ENCODE assay signal across 8 cellular contexts in genomic region chr22:31107206-31108118, GRCh38. TPM values are rescaled to one million over a fixed set of nuclear protein-coding genes. Genes with fewer than 3 reads are reported as not detected.
DNase-seq lines count a peak whose midpoint lies in the region; TF ChIP-seq lines count a peak whose summit lies in the region.

TSS of gene SELENOM (minus strand) at chr22:31107568. CDS start at chr22:31107505, 63 bp downstream.

- H3K27ac ChIP-seq in GM23248 = peak within 1 kb of the TSS; percentile 100
- peak within 1 kb of the TSS; percentile 67 to 85 for H3K27ac ChIP-seq in SK-N-SH (ENCODE audit: low read depth in 2 of 2, low read length in 1 of 2)
- peak within 1 kb of the TSS; percentile 97 for H3K27ac ChIP-seq in osteoblast (ENCODE audit: low read depth, low read length)
- peak within 1 kb of the TSS; percentile 89 to 96 for H3K27ac ChIP-seq in testis

- DNase-seq in EH (ENCODE audit: low read depth) = peak; percentile 99
- DNase-seq in GM23248 = peak; percentile 99
- DNase-seq in LNCaP clone FGC (ENCODE audit: low read depth) = peak; percentile 95
- peak; percentile 98 for DNase-seq in SK-N-SH
- DNase-seq in glomerular visceral epithelial cell (ENCODE audit: extremely low spot score) = peak; percentile 97
- DNase-seq in osteoblast (ENCODE audit: insufficient read length, low spot score, missing footprints) = peak; percentile 99
- peak; percentile 96 for DNase-seq in testis

- no peaks in the 10 kb centered on the region for H4K20me1 ChIP-seq in GM23248 (ENCODE audit: insufficient read depth)
- H4K20me1 ChIP-seq in SK-N-SH (ENCODE audit: insufficient read depth) = no peaks in the 10 kb centered on the region
- peaks cover 34% of the 10 kb centered on the region for H4K20me1 ChIP-seq in osteoblast (ENCODE audit: insufficient read depth, low read length)

- H3K4me1 Mint-ChIP-seq in activated naive CD8-positive, alpha-beta T cell (ENCODE audit: low read depth) = peaks cover 23% of the 10 kb centered on the region

- H3K4me1 ChIP-seq in GM23248 (ENCODE audit: insufficient read depth) (peaks cover 26% of the 10 kb centered on the region), SK-N-SH (ENCODE audit: control insufficient read depth in 1 of 2, insufficient read depth in 2 of 2, low read depth in 1 of 2, low read length in 1 of 2) (peaks cover 0 to 13% of the 10 kb centered on the region in 2 experiments; a peak in 1 of 4 replicates), osteoblast (ENCODE audit: insufficient read depth, low read length) (peaks cover 31% of the 10 kb centered on the region), testis (no peaks in the 10 kb centered on the region)

- H3K9me2 ChIP-seq in GM23248 (ENCODE audit: insufficient read depth) = no peaks in the 10 kb centered on the region
- H3K9me2 ChIP-seq in SK-N-SH = no peaks in the 10 kb centered on the region

- H3K27me3 ChIP-seq in GM23248 (replicated peaks; ENCODE audit: insufficient read depth) = no peaks in the 10 kb centered on the region
- H3K27me3 ChIP-seq in SK-N-SH (ENCODE audit: insufficient read depth) = no peaks in the 10 kb centered on the region
- no peaks in the 10 kb centered on the region for H3K27me3 ChIP-seq in osteoblast (ENCODE audit: insufficient read depth, low read length)
- H3K27me3 ChIP-seq in testis = no peaks in the 10 kb centered on the region

- peaks cover 7% of the 10 kb centered on the region; the same call in 1 of the 2 replicates for H3K36me3 ChIP-seq in GM23248 (ENCODE audit: low read depth)
- peaks cover 0 to 10% of the 10 kb centered on the region in 2 experiments for H3K36me3 ChIP-seq in SK-N-SH (replicated peaks in 1 of 2; ENCODE audit: control insufficient read depth in 1 of 2, insufficient read depth in 2 of 2, low read length in 1 of 2)
- H3K36me3 ChIP-seq in osteoblast (ENCODE audit: insufficient read depth, low read length) = peaks cover 31% of the 10 kb centered on the region
- H3K36me3 ChIP-seq in testis (ENCODE audit: low read depth, missing control alignments) = no peaks in the 10 kb centered on the region

- TF ChIP-seq EP300 in SK-N-SH (IDR thresholded peaks at IDR 0.05; ENCODE audit: borderline replicate concordance in 1 of 2, low read depth in 1 of 2, low read length in 1 of 2) = no peak

- H3K27ac Mint-ChIP-seq in activated naive CD8-positive, alpha-beta T cell = peak within 1 kb of the TSS; percentile 84

- peak within 1 kb of the TSS; percentile 95 for H3K4me3 Mint-ChIP-seq in activated naive CD8-positive, alpha-beta T cell

- H3K27me3 Mint-ChIP-seq in activated naive CD8-positive, alpha-beta T cell = no peaks in the 10 kb centered on the region

- H3K4me3 ChIP-seq in GM23248 (peak within 1 kb of the TSS; percentile 90), LNCaP clone FGC (ENCODE audit: low read depth, low read length) (peak within 1 kb of the TSS; percentile 91), SK-N-SH (ENCODE audit: low read depth in 2 of 2, low read length in 1 of 2) (peak within 1 kb of the TSS; percentile 86 to 94), osteoblast (ENCODE audit: insufficient read depth, low read length) (peak within 1 kb of the TSS; percentile 93), testis (peak within 1 kb of the TSS; percentile 71 to 72)

- POLR2A ChIA-PET in SK-N-SH (lab: Yijun Ruan, JAX) = interaction anchor here (1.0 to 1.4 kb wide), 7 partner anchors 10 to 36 kb away, joined by 3 to 6 read pairs (median 3); partner anchors contain the start of genes INPP5J and SMTN

- H3K9me3 Mint-ChIP-seq in activated naive CD8-positive, alpha-beta T cell (ENCODE audit: low read depth) = no peaks in the 10 kb centered on the region

- in situ Hi-C loops in GM23248 (cut with MboI) = no loop called here

- peaks cover 3% of the 10 kb centered on the region for H3K36me3 Mint-ChIP-seq in activated naive CD8-positive, alpha-beta T cell

- whole genome bisulfite sequencing in GM23248 (ENCODE audit: low coverage in 1 of 2, low lambda C conversion rate in 2 of 2, missing lambda C conversion rate in 2 of 2), 2 experiments = 0 to 1% methylated on average over 43 to 70 of the region's 70 CpGs
- under 1% methylated on average over 23 of the region's 70 CpGs for WGBS in SK-N-SH (ENCODE audit: low lambda C conversion rate)
- 1 to 4% methylated on average over 24 to 46 of the region's 70 CpGs for WGBS in testis, 2 donors

- H3K79me2 ChIP-seq in GM23248 (ENCODE audit: insufficient read depth) (peaks cover 28% of the 10 kb centered on the region), SK-N-SH (ENCODE audit: insufficient read depth) (peaks cover 13% of the 10 kb centered on the region; the same call in 1 of the 2 replicates), osteoblast (ENCODE audit: insufficient read depth, low read length) (peaks cover 28% of the 10 kb centered on the region)

- peaks cover 42% of the 10 kb centered on the region for H3F3A ChIP-seq in GM23248 (ENCODE audit: insufficient read depth)
- H3F3A ChIP-seq in SK-N-SH (replicated peaks; ENCODE audit: insufficient read depth) = peaks cover 11% of the 10 kb centered on the region

- H3K9me3 ChIP-seq in GM23248 (ENCODE audit: low read depth) (no peaks in the 10 kb centered on the region), SK-N-SH (no peaks in the 10 kb centered on the region), osteoblast (ENCODE audit: low read depth, low read length) (no peaks in the 10 kb centered on the region), testis (no peaks in the 10 kb centered on the region)

- intact Hi-C loops in testis (cut with DNase I; ENCODE audit: low total_unique reads) = no loop called here

- H2AFZ ChIP-seq in GM23248 = peak within 1 kb of the TSS; percentile 96
- peak within 1 kb of the TSS; percentile 97; the same call in 1 of the 2 replicates for H2AFZ ChIP-seq in SK-N-SH (ENCODE audit: low read depth)
- peak within 1 kb of the TSS; percentile 98 for H2AFZ ChIP-seq in osteoblast (ENCODE audit: low read length)

- TF ChIP-seq POLR2A in testis (IDR thresholded peaks at IDR 0.05) = no peak

- H3K4me2 ChIP-seq in GM23248 (ENCODE audit: unreplicated experiment) = peak within 1 kb of the TSS; percentile 94
- H3K4me2 ChIP-seq in SK-N-SH = peak within 1 kb of the TSS; percentile 93
- H3K4me2 ChIP-seq in osteoblast (ENCODE audit: insufficient read depth, low read length) = peak within 1 kb of the TSS; percentile 97

- CTCF ChIA-PET in SK-N-SH (lab: Yijun Ruan, JAX) = interaction anchor here (0.6 to 7.4 kb wide), 38 partner anchors 8 to 236 kb away, joined by 3 to 85 read pairs (median 5); partner anchors contain the start of genes INPP5J, LIMK2, MORC2 and PLA2G3

- H3K9ac ChIP-seq in GM23248 = peak within 1 kb of the TSS; percentile 100
- H3K9ac ChIP-seq in SK-N-SH = peak within 1 kb of the TSS; percentile 98

- TF ChIP-seq CTCF in LNCaP clone FGC (IDR thresholded peaks at IDR 0.05; ENCODE audit: control insufficient read depth, extremely low read depth, insufficient read depth) = peak; percentile 96
- TF ChIP-seq CTCF in SK-N-SH (IDR thresholded peaks at IDR 0.05) = peak; percentile 98
- peak; percentile 96 for TF ChIP-seq CTCF in osteoblast (IDR thresholded peaks at IDR 0.05; ENCODE audit: extremely low read depth, low read depth, low read length)
- TF ChIP-seq CTCF in testis (IDR thresholded peaks at IDR 0.05) = peak; percentile 89 to 95 (median 89)

- TF ChIP-seq RAD21 in SK-N-SH (IDR thresholded peaks at IDR 0.05; ENCODE audit: low read length) = peak; percentile 92

TF ChIP-seq in SK-N-SH, 30 proteins besides CTCF, POLR2A, EP300 and RAD21:
- no peak for TF ChIP-seq EZH2phosphoT487 (IDR thresholded peaks at IDR 0.05; ENCODE audit: borderline replicate concordance, low read depth)
- TF ChIP-seq MAX (IDR thresholded peaks at IDR 0.05; ENCODE audit: low read depth) = peak; percentile 44; the same call in 1 of the 2 replicates
- TF ChIP-seq NRF1 (IDR thresholded peaks at IDR 0.05; ENCODE audit: low read depth, low read length) = peak; percentile 60
- peak; percentile 67; the same call in 1 of the 2 replicates for TF ChIP-seq TAF1 (IDR thresholded peaks at IDR 0.05; ENCODE audit: borderline replicate concordance, low read depth, low read length)
- peak; percentile 97 for TF ChIP-seq SMC3 (IDR thresholded peaks at IDR 0.05; ENCODE audit: low read depth, low read length)
- TF ChIP-seq FOSL2 (IDR thresholded peaks at IDR 0.05; ENCODE audit: borderline replicate concordance, low read depth) = no peak
- TF ChIP-seq MXI1 (IDR thresholded peaks at IDR 0.05; ENCODE audit: low read depth, low read length) = peak; percentile 42; the same call in 1 of the 2 replicates
- peak; percentile 76 for TF ChIP-seq POLR2AphosphoS5 (IDR thresholded peaks at IDR 0.05; ENCODE audit: low read depth, low read length)

RNA-seq across cellular contexts. Expression of gene SELENOM, which starts in this region (rescaled TPM):
- total RNA-seq in GM23248 (2014; rRNA removed; shearing (Covaris generic)) = 216 and 268 TPM in 2 replicates
- polyA plus RNA-seq in GM23248 (2016; fragmentation: Nextera tagmentation; extraction: Ambion mirVana) = 522 and 537 TPM in 2 replicates
- polyA plus RNA-seq in SK-N-SH (2012; rRNA removed) = 97.1 and 117 TPM in 2 replicates
- polyA plus RNA-seq in SK-N-SH (2012; cell fraction: cytosol; rRNA removed) = 55.2 and 84.3 TPM in 2 replicates
- 81.0 and 129 TPM in 2 replicates for polyA plus RNA-seq in SK-N-SH (2012; cell fraction: nucleus; rRNA removed)
- 140 and 157 TPM in 2 replicates for total RNA-seq in osteoblast
- 100 to 1,000 TPM in 1 of 2 donors, 10 to 100 TPM in 1; 82.8 to 102 TPM for total RNA-seq in testis
- 77.4 TPM for polyA plus RNA-seq in testis (ENCODE audit: insufficient read depth, low read depth, low replicate concordance)

Comparison
In these comparisons a context has a peak if more than half of its experiments do, and no peak if none do; other contexts are left out.
1. Peak in every context shown above with its lines: DNase-seq, H3K4me3 ChIP-seq and H3K27ac ChIP-seq.